ENCODE assay signal across 9 cellular contexts in the genomic region with DNA sequence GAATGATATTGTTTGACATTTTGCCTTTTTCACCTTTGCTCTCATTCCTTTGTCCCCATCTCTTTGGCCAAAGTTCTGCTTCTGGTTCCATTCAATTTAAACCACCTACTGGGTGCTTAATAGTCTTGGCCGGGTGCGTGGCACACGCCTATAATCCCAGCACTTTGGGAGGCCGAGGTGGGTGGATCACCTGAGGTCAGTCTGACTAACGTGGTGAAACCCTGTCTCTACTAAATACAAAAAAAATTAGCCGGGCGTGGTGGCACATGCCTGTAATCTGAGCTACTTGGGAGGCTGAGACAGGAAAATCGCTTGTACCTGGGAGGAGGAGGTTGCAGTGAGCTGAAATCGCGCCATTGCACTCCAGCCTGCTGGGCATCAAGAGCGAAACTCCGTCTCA. TPM values are rescaled to one million over a fixed set of nuclear protein-coding genes. Genes with fewer than 3 reads are reported as not detected.
A peak's percentile ranks its signal among the peaks of the same experiment; 100 is the strongest.
DNase-seq lines count a peak whose midpoint lies in the region; ATAC-seq and TF ChIP-seq lines count a peak whose summit lies in the region.
"Not testable (repeated sequence)": the region's sequence is repeated elsewhere in the genome, so short reads cannot be mapped to it uniquely, and the experiment has no call there.
"Had no signal": no experiment of that assay in that cellular context is flagged by ENCODE, and none has a peak within 500 bp of the region (broad histone marks: within the 10 kb centered on the region; RNA-seq: fewer than 3 reads in every experiment).

No MANE protein-coding gene starts in this region.

- H3K4me3 Mint-ChIP-seq in Caco-2 (ENCODE audit: unreplicated experiment), result peak overlapping the region; percentile 89
- peak overlapping the region; percentile 7 for H3K4me3 Mint-ChIP-seq in activated B cell treated with CpG ODN at 0.5 μM for 24 hours
- H3K4me3 Mint-ChIP-seq in activated naive CD4-positive, alpha-beta T cell treated with anti-CD3 and anti-CD28 coated beads, Interleukin-2, amount 50 U/mL, for 24 hours, result peak overlapping the region; percentile 86
- peak overlapping the region; percentile 41 for H3K4me3 Mint-ChIP-seq in mesothelial cell of epicardium

- H3K4me1 Mint-ChIP-seq in Caco-2 (ENCODE audit: low read depth, unreplicated experiment) (peaks cover 47% of the 10 kb centered on the region), activated B cell treated with CpG ODN at 0.5 μM for 24 hours (peaks cover 33% of the 10 kb centered on the region), mesothelial cell of epicardium (peaks cover 35% of the 10 kb centered on the region)
- H3K4me1 Mint-ChIP-seq in activated naive CD4-positive, alpha-beta T cell treated with anti-CD3 and anti-CD28 coated beads, Interleukin-2, amount 50 U/mL, for 24 hours, result peaks cover 64% of the 10 kb centered on the region

- peaks cover 23% of the 10 kb centered on the region for H3K36me3 Mint-ChIP-seq in Caco-2 (ENCODE audit: insufficient read depth, unreplicated experiment)
- H3K36me3 Mint-ChIP-seq in activated B cell treated with CpG ODN at 0.5 μM for 24 hours (ENCODE audit: low read depth); mesothelial cell of epicardium: not testable (repeated sequence)
- peaks cover 11% of the 10 kb centered on the region for H3K36me3 Mint-ChIP-seq in activated naive CD4-positive, alpha-beta T cell treated with anti-CD3 and anti-CD28 coated beads, Interleukin-2, amount 50 U/mL, for 24 hours

- not testable (repeated sequence) for H3K9me3 Mint-ChIP-seq in Caco-2 (ENCODE audit: unreplicated experiment); activated B cell treated with CpG ODN at 0.5 μM for 24 hours; activated naive CD4-positive, alpha-beta T cell treated with anti-CD3 and anti-CD28 coated beads, Interleukin-2, amount 50 U/mL, for 24 hours; mesothelial cell of epicardium

- POLR2A ChIA-PET in Caco-2 (lab: Charles Lee), result interaction anchor here (0.6 to 3.2 kb wide), 3 partner anchors 16 to 50 kb away, joined by 3 to 84 read pairs (median 20); a partner anchor contains a TSS
- POLR2A ChIA-PET in activated B cell treated with CpG ODN at 0.5 μM for 24 hours (lab: Charles Lee), result interaction anchor here (2.6 to 2.7 kb wide), 2 partner anchors 24 to 74 kb away, joined by 16 to 63 read pairs; a partner anchor contains a TSS

- not testable (repeated sequence) for BruUV-seq in Caco-2 (replicated peaks; lab: Mats Ljungman, UMichigan)

- peak overlapping the region; percentile 95 for H3K27ac ChIP-seq in neutrophil

- H3K4me3 ChIP-seq in Caco-2 (ENCODE audit: low read depth, low read length), result peak overlapping the region; percentile 54
- H3K4me3 ChIP-seq in epithelial cell of esophagus (ENCODE audit: low read length); neutrophil (ENCODE audit: low read depth in 1 of 2, low read length in 1 of 2): not testable (repeated sequence)

- CTCF ChIA-PET in Caco-2 (lab: Charles Lee), result interaction anchor here (1.0 to 3.3 kb wide), 4 partner anchors 9 to 143 kb away, joined by 3 to 53 read pairs (median 8); a partner anchor contains a TSS
- CTCF ChIA-PET in activated B cell treated with CpG ODN at 0.5 μM for 24 hours (lab: Charles Lee), result interaction anchor here (2.9 kb wide), 1 partner anchor 25 kb away, joined by 17 read pairs; no protein-coding TSS in a partner anchor

- H3K4me1 ChIP-seq in Caco-2 (peaks cover 29% of the 10 kb centered on the region), neutrophil (ENCODE audit: control insufficient read depth in 1 of 2, insufficient read depth in 1 of 2, low read depth in 1 of 2, low read length in 1 of 2) (peaks cover 42 to 52% of the 10 kb centered on the region in 2 experiments)

- DNase-seq in Caco-2; activated B cell treated with CpG ODN at 0.5 μM for 24 hours; mesothelial cell of epicardium (ENCODE audit: low spot score in 2 of 2, unreplicated experiment in 2 of 2): not testable (repeated sequence)
- DNase-seq in NCI-H69 (lab: John Stamatoyannopoulos, UW), result peak; percentile 36
- DNase-seq in epithelial cell of esophagus (ENCODE audit: low read depth), result peak; percentile 79

- intact Hi-C loops in Caco-2 (cut with micrococcal nuclease; ENCODE audit: unreplicated experiment); activated B cell treated with CpG ODN at 0.5 μM for 24 hours (cut with micrococcal nuclease): not testable (repeated sequence)

- H3K9me3 ChIP-seq in Caco-2, neutrophil: not testable (repeated sequence)

- not testable (repeated sequence) for TF ChIP-seq CTCF in Caco-2 (IDR thresholded peaks at IDR 0.05; ENCODE audit: insufficient read depth in 1 of 2, low read depth in 1 of 2, low read length in 1 of 2, severe bottlenecking in 1 of 2, unreplicated experiment in 1 of 2); activated B cell treated with CpG ODN at 0.5 μM for 24 hours (IDR thresholded peaks at IDR 0.05); epithelial cell of esophagus (IDR thresholded peaks at IDR 0.05; ENCODE audit: insufficient read depth, low read depth, low read length, missing control alignments); mesothelial cell of epicardium (IDR thresholded peaks at IDR 0.05; ENCODE audit: unreplicated experiment); neutrophil (IDR thresholded peaks at IDR 0.05)

- H3K27me3 Mint-ChIP-seq in Caco-2 (ENCODE audit: insufficient read depth, unreplicated experiment); activated B cell treated with CpG ODN at 0.5 μM for 24 hours; activated naive CD4-positive, alpha-beta T cell treated with anti-CD3 and anti-CD28 coated beads, Interleukin-2, amount 50 U/mL, for 24 hours; mesothelial cell of epicardium (ENCODE audit: low read depth): not testable (repeated sequence)

- not testable (repeated sequence) for ATAC-seq in activated B cell treated with CpG ODN at 0.5 μM for 24 hours (ENCODE audit: low read depth)

- H3K27ac Mint-ChIP-seq in Caco-2 (ENCODE audit: unreplicated experiment) (peak overlapping the region; percentile 97), mesothelial cell of epicardium (peak overlapping the region; percentile 100)
- H3K27ac Mint-ChIP-seq in activated B cell treated with CpG ODN at 0.5 μM for 24 hours; activated naive CD4-positive, alpha-beta T cell treated with anti-CD3 and anti-CD28 coated beads, Interleukin-2, amount 50 U/mL, for 24 hours: not testable (repeated sequence)

- H3K36me3 ChIP-seq in Caco-2 (ENCODE audit: control insufficient read depth, insufficient read depth, low read length); neutrophil: not testable (repeated sequence)

- H3K27me3 ChIP-seq in Caco-2 (replicated peaks; ENCODE audit: control insufficient read depth, insufficient read depth, low read length); neutrophil: not testable (repeated sequence)

RNA-seq across cellular contexts. Expression of a gene that starts 1.5 kb away (rescaled TPM):
- 182 and 196 TPM in 2 replicates for total RNA-seq in Caco-2 (2022)
- total RNA-seq in activated B cell treated with CpG ODN at 0.5 μM for 24 hours, result 11.1 and 11.6 TPM in 2 replicates
- total RNA-seq in mesothelial cell of epicardium, result 114 to 132 TPM (median 122 TPM) in 3 replicates

RNA-seq across cellular contexts. Expression of a gene that starts 16.3 kb away (rescaled TPM):
- 24.8 and 26.8 TPM in 2 replicates for total RNA-seq in Caco-2 (2022)
- 69.8 and 70.2 TPM in 2 replicates for total RNA-seq in activated B cell treated with CpG ODN at 0.5 μM for 24 hours
- total RNA-seq in mesothelial cell of epicardium, result 53.2 to 60.3 TPM (median 53.7 TPM) in 3 replicates
- total RNA-seq: ascending aorta, HT1080 had no signal

RNA-seq across cellular contexts. Expression of a gene that starts 23.3 kb away (rescaled TPM):
- total RNA-seq in Caco-2 (2022) (49.7 and 52.7 TPM in 2 replicates), activated B cell treated with CpG ODN at 0.5 μM for 24 hours (134 and 143 TPM in 2 replicates), mesothelial cell of epicardium (66.4 to 68.0 TPM (median 66.6 TPM) in 3 replicates)

RNA-seq across cellular contexts. Expression of a gene that starts 47.3 kb away (rescaled TPM):
- total RNA-seq in Caco-2 (2022), result not detected in 2 replicates
- 154 and 158 TPM in 2 replicates for total RNA-seq in activated B cell treated with CpG ODN at 0.5 μM for 24 hours
- 1.4 to 1.9 TPM (median 1.6 TPM) in 3 replicates for total RNA-seq in mesothelial cell of epicardium

Comparison
In these comparisons a context has a peak if more than half of its experiments do, and no peak if none do; other contexts are left out.
1. H3K4me3 Mint-ChIP-seq: peak in every context shown above with its lines; median percentile 89 in Caco-2; 86 in activated naive CD4-positive, alpha-beta T cell treated with anti-CD3 and anti-CD28 coated beads, Interleukin-2, amount 50 U/mL, for 24 hours; 41 in mesothelial cell of epicardium; 7 in activated B cell treated with CpG ODN at 0.5 μM for 24 hours.